In genomic region chr11:102580185-102580951, GRCh38 we compare ENCODE assay signal across 12 cellular contexts. TPM values are rescaled to one million over a fixed set of nuclear protein-coding genes. Genes with fewer than 3 reads are reported as not detected.
DNase-seq lines count a peak whose midpoint lies in the region; ATAC-seq, FAIRE-seq and TF ChIP-seq lines count a peak whose summit lies in the region.
"Had no signal": no experiment of that assay in that cellular context is flagged by ENCODE, and none has a peak within 500 bp of the region (broad histone marks: within the 10 kb centered on the region; RNA-seq: fewer than 3 reads in every experiment).

No MANE protein-coding gene starts in this region.

- no peak for TF ChIP-seq CTCF in GM12865 (IDR thresholded peaks at IDR 0.05; ENCODE audit: insufficient read depth, low read depth, low read length, missing control alignments)
- TF ChIP-seq CTCF in GM10266 (IDR thresholded peaks at IDR 0.05; ENCODE audit: control insufficient read depth, insufficient read depth, low read depth, missing control alignments), result no peak
- TF ChIP-seq CTCF in uterus (IDR thresholded peaks at IDR 0.05), result no peak
- no peak for TF ChIP-seq CTCF in hepatocyte (IDR thresholded peaks at IDR 0.05; ENCODE audit: poor library complexity)

- H2AFZ ChIP-seq in hepatocyte, result no peak overlapping the region

- H4K20me1 ChIP-seq in hepatocyte (ENCODE audit: insufficient read depth, poor library complexity, severe bottlenecking), result no peaks in the 10 kb centered on the region

- H3K27me3 ChIP-seq in uterus (no peaks in the 10 kb centered on the region), hepatocyte (no peaks in the 10 kb centered on the region)

- H3K36me3 ChIP-seq in uterus (no peaks in the 10 kb centered on the region), hepatocyte (replicated peaks; ENCODE audit: insufficient read depth, low read depth) (no peaks in the 10 kb centered on the region)

- intact Hi-C loops in uterus (cut with DNase I; ENCODE audit: low total_unique reads), result no loop called here

- H3K9me2 ChIP-seq in hepatocyte (replicated peaks; ENCODE audit: insufficient read depth), result no peaks in the 10 kb centered on the region

- no peak overlapping the region for H3K4me3 ChIP-seq in GM12865 (ENCODE audit: low read depth, low read length)
- no peak overlapping the region for H3K4me3 ChIP-seq in uterus
- no peak overlapping the region for H3K4me3 ChIP-seq in hepatocyte

- H3K4me1 ChIP-seq in uterus, result no peaks in the 10 kb centered on the region
- no peaks in the 10 kb centered on the region for H3K4me1 ChIP-seq in hepatocyte (ENCODE audit: insufficient read depth)

- no peaks in the 10 kb centered on the region for H3K9me3 ChIP-seq in uterus
- H3K9me3 ChIP-seq in hepatocyte (ENCODE audit: low read depth), result no peaks in the 10 kb centered on the region

- H3K27ac ChIP-seq in uterus (peak overlapping the region in 1 of 2 donors; percentile 7), hepatocyte (no peak overlapping the region)

- DNase-seq in GM12865 (ENCODE audit: low read depth), result peak; percentile 41
- DNase-seq in GM19239 (ENCODE audit: insufficient read length, low spot score), result no peak
- DNase-seq in astrocyte of the hippocampus (ENCODE audit: low read depth, low spot score), result peak; percentile 15
- no peak for DNase-seq in GM10266 (ENCODE audit: extremely low spot score)
- no peak for DNase-seq in activated effector memory CD4-positive, alpha-beta T cell treated with Interleukin-2 at 50 U/mL for 16 hours
- DNase-seq in uterus, result no peak
- DNase-seq in hepatocyte (ENCODE audit: low spot score), result no peak
- DNase-seq: CD8-positive, alpha-beta memory T cell; effector memory CD8-positive, alpha-beta T cell; small intestine had no signal

- 84% methylated on average over 3 of the region's 3 CpGs for WGBS in hepatocyte (ENCODE audit: low lambda C conversion rate, missing lambda C conversion rate)

- no peak for TF ChIP-seq POLR2A in uterus (IDR thresholded peaks at IDR 0.05)

- peak; percentile 75 for FAIRE-seq in GM19239 (lab: Jason Lieb, UNC)

- peak; percentile 72 for ATAC-seq in HG03039 (IDR thresholded peaks at IDR 0.05; ENCODE audit: unreplicated experiment)
- ATAC-seq: effector memory CD8-positive, alpha-beta T cell had no signal

- no peak overlapping the region for H3K4me2 ChIP-seq in hepatocyte

- H3K79me2 ChIP-seq in hepatocyte, result no peaks in the 10 kb centered on the region

RNA-seq across cellular contexts. Expression of gene MMP20, which starts 44.8 kb away (rescaled TPM):
- total RNA-seq in uterus (not detected), hepatocyte (not detected in 2 replicates)
- not detected in 2 replicates for polyA plus RNA-seq in hepatocyte
- total RNA-seq: CD8-positive, alpha-beta memory T cell had no signal
- polyA plus RNA-seq: CD8-positive, alpha-beta memory T cell; small intestine had no signal

RNA-seq across cellular contexts. Expression of gene MMP7, which starts 49.8 kb away (rescaled TPM):
- total RNA-seq in uterus, result 10 to 100 TPM in 3 of 4 donors, 1 to 10 TPM in 1; 7.2 to 40.5 (median 14.6) TPM
- 1.9 and 5.0 TPM in 2 replicates for total RNA-seq in hepatocyte
- polyA plus RNA-seq in hepatocyte, result 2.8 and 3.4 TPM in 2 replicates
- total RNA-seq: CD8-positive, alpha-beta memory T cell; myocyte had no signal
- polyA plus RNA-seq: CD8-positive, alpha-beta memory T cell had no signal

Comparison
In these comparisons a context has a peak if more than half of its experiments do, and no peak if none do; other contexts are left out.
1. DNase-seq: peak in GM12865 (single experiment) and astrocyte of the hippocampus (single experiment); none in GM19239 (single experiment), GM10266 (single experiment), activated effector memory CD4-positive, alpha-beta T cell treated with Interleukin-2 at 50 U/mL for 16 hours (single experiment), uterus (0 of 2) and hepatocyte (single experiment).